In genomic region chr1:51583532-51583931, GRCh38 we compare ENCODE assay signal across 14 cellular contexts. TPM values are rescaled to one million over a fixed set of nuclear protein-coding genes. Genes with fewer than 3 reads are reported as not detected.
DNase-seq lines count a peak whose midpoint lies in the region; ATAC-seq and TF ChIP-seq lines count a peak whose summit lies in the region.
"Had no signal": no experiment of that assay in that cellular context is flagged by ENCODE, and none has a peak within 500 bp of the region (broad histone marks: within the 10 kb centered on the region; RNA-seq: fewer than 3 reads in every experiment).

No MANE protein-coding gene starts in this region.

- H3K9ac ChIP-seq in adipocyte (ENCODE audit: low read length) (no peak overlapping the region), colonic mucosa (ENCODE audit: low read depth in 2 of 2, low read length in 2 of 2) (no peak overlapping the region)

- CTCF ChIA-PET in activated CD8-positive, alpha-beta memory T cell treated with anti-CD3 and anti-CD28 coated beads, Interleukin-2, amount 10 ng/mL, durations not matched to agents 7 days and 5 days (lab: Charles Lee), result interaction anchor here (0.6 kb wide), 1 partner anchor 783 kb away, joined by 3 read pairs; no protein-coding TSS in a partner anchor

- H2AFZ ChIP-seq in ACC112 (ENCODE audit: low read length, unreplicated experiment), result peak overlapping the region; percentile 51

- peaks cover 6% of the 10 kb centered on the region for H3K4me1 Mint-ChIP-seq in activated CD8-positive, alpha-beta memory T cell treated with anti-CD3 and anti-CD28 coated beads, Interleukin-2, amount 10 ng/mL, durations not matched to agents 7 days and 5 days

- H3K4me1 ChIP-seq in ACC112 (ENCODE audit: control insufficient read depth, insufficient read depth, low read length, unreplicated experiment) (peaks cover 5% of the 10 kb centered on the region), adipocyte (ENCODE audit: control insufficient read depth, insufficient read depth, low read length) (peaks cover 12% of the 10 kb centered on the region), colonic mucosa (no peaks in the 10 kb centered on the region)

- no peak overlapping the region for H3K27ac Mint-ChIP-seq in activated CD8-positive, alpha-beta memory T cell treated with anti-CD3 and anti-CD28 coated beads, Interleukin-2, amount 10 ng/mL, durations not matched to agents 7 days and 5 days
- H3K27ac Mint-ChIP-seq: B cell had no signal

- no peaks in the 10 kb centered on the region for H3K79me2 ChIP-seq in ACC112 (ENCODE audit: control insufficient read depth, insufficient read depth, low read length, unreplicated experiment)

- H3K27me3 Mint-ChIP-seq in activated CD8-positive, alpha-beta memory T cell treated with anti-CD3 and anti-CD28 coated beads, Interleukin-2, amount 10 ng/mL, durations not matched to agents 7 days and 5 days, result no peaks in the 10 kb centered on the region
- H3K27me3 Mint-ChIP-seq: B cell had no signal

- DNase-seq in adipocyte (ENCODE audit: low read depth) (no peak), globus pallidus (ENCODE audit: low spot score) (peak; percentile 97), occipital lobe (lab: John Stamatoyannopoulos, UW) (peak; percentile 78), 8988T (no peak), colonic mucosa (no peak)
- DNase-seq in activated CD8-positive, alpha-beta memory T cell treated with anti-CD3 and anti-CD28 coated beads, Interleukin-2, amount 10 ng/mL, durations not matched to agents 7 days and 5 days, result no peak
- DNase-seq in activated naive CD4-positive, alpha-beta T cell (lab: John Stamatoyannopoulos, UW), result no peak
- DNase-seq: activated CD8-positive, alpha-beta memory T cell treated with anti-CD3 and anti-CD28 coated beads for 24 hours; cortex of kidney; NCI-H2171; trophoblast cell had no signal

- H3K36me3 ChIP-seq in ACC112 (ENCODE audit: insufficient read depth, low read length) (no peaks in the 10 kb centered on the region), adipocyte (ENCODE audit: control insufficient read depth, insufficient read depth, low read length, severe bottlenecking) (no peaks in the 10 kb centered on the region), colonic mucosa (no peaks in the 10 kb centered on the region)

- H3K27me3 ChIP-seq in ACC112 (ENCODE audit: insufficient read depth, low read length) (no peaks in the 10 kb centered on the region), adipocyte (replicated peaks; ENCODE audit: control insufficient read depth, insufficient read depth, low read length) (no peaks in the 10 kb centered on the region), colonic mucosa (no peaks in the 10 kb centered on the region)

- ATAC-seq in activated CD8-positive, alpha-beta memory T cell treated with anti-CD3 and anti-CD28 coated beads, Interleukin-2, amount 10 ng/mL, durations not matched to agents 7 days and 5 days, result no peak

- H3K4me3 Mint-ChIP-seq in activated CD8-positive, alpha-beta memory T cell treated with anti-CD3 and anti-CD28 coated beads, Interleukin-2, amount 10 ng/mL, durations not matched to agents 7 days and 5 days, result no peak overlapping the region
- H3K4me3 Mint-ChIP-seq: B cell had no signal

- H3K9me3 ChIP-seq in adipocyte (ENCODE audit: control insufficient read depth, low read length) (no peaks in the 10 kb centered on the region), colonic mucosa (no peaks in the 10 kb centered on the region)

- no peaks in the 10 kb centered on the region for H3K36me3 Mint-ChIP-seq in activated CD8-positive, alpha-beta memory T cell treated with anti-CD3 and anti-CD28 coated beads, Interleukin-2, amount 10 ng/mL, durations not matched to agents 7 days and 5 days

- no peaks in the 10 kb centered on the region for H3K9me3 Mint-ChIP-seq in activated CD8-positive, alpha-beta memory T cell treated with anti-CD3 and anti-CD28 coated beads, Interleukin-2, amount 10 ng/mL, durations not matched to agents 7 days and 5 days (ENCODE audit: low read depth)

- H3K27ac ChIP-seq in ACC112 (ENCODE audit: low read depth, low read length) (no peak overlapping the region), colonic mucosa (no peak overlapping the region)
- H3K27ac ChIP-seq: SK-N-MC had no signal

- intact Hi-C loops in colonic mucosa (cut with DNase I), result no loop called here

- TF ChIP-seq CTCF in colonic mucosa (IDR thresholded peaks at IDR 0.05), result no peak

- no peak overlapping the region for H3K4me3 ChIP-seq in ACC112 (ENCODE audit: low read depth, low read length)
- peak overlapping the region; percentile 31 for H3K4me3 ChIP-seq in adipocyte (ENCODE audit: low read length)
- no peak overlapping the region for H3K4me3 ChIP-seq in colonic mucosa
- H3K4me3 ChIP-seq: SK-N-MC had no signal

RNA-seq across cellular contexts. Expression of gene OSBPL9, which starts 33.4 kb away (rescaled TPM):
- 68.3 TPM for total RNA-seq in occipital lobe
- 10 to 100 TPM; 46.5 to 48.5 TPM for total RNA-seq in activated CD8-positive, alpha-beta memory T cell treated with anti-CD3 and anti-CD28 coated beads, Interleukin-2, amount 10 ng/mL, durations not matched to agents 7 days and 5 days
- 10 to 100 TPM; 37.3 to 59.6 TPM for total RNA-seq in colonic mucosa

Comparison
In these comparisons a context has a peak if more than half of its experiments do, and no peak if none do; other contexts are left out.
1. DNase-seq: peak in globus pallidus (single experiment) and occipital lobe (single experiment); none in adipocyte (single experiment), activated CD8-positive, alpha-beta memory T cell treated with anti-CD3 and anti-CD28 coated beads, Interleukin-2, amount 10 ng/mL, durations not matched to agents 7 days and 5 days (single experiment), 8988T (single experiment), activated naive CD4-positive, alpha-beta T cell (0 of 4) and colonic mucosa (single experiment).